Comparison of ENCODE assay signal across 14 cellular contexts in the genomic region with DNA sequence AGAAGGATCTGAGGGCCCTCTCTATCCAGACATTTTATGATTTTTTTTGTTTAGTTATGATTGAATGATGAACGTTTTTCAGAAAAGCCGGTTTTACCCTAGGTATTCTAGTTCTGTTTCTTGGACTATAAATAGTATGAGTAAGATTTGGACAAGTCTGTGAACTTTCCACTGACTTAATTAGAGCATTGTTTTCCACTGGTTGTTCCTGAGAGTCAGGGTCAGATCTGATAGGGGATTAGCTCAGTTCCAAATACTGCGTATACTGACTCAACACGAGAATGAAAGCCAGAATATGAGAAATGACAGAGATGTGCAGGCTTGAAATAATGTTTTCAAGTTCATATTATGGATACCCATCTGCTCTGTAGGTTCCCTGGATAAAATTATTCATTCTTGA.
A peak's percentile ranks its signal among the peaks of the same experiment; 100 is the strongest.
DNase-seq lines count a peak whose midpoint lies in the region; ATAC-seq and TF ChIP-seq lines count a peak whose summit lies in the region.
"Had no signal": no experiment of that assay in that cellular context is flagged by ENCODE, and none has a peak within 500 bp of the region (broad histone marks: within the 10 kb centered on the region; RNA-seq: fewer than 3 reads in every experiment).

No MANE protein-coding gene starts in this region.

- POLR2A ChIA-PET in activated CD8-positive, alpha-beta T cell treated with anti-CD3 and anti-CD28 coated beads for 36 hours (lab: Charles Lee) = no interaction called here
- POLR2A ChIA-PET in activated CD8-positive, alpha-beta T cell treated with anti-CD3 and anti-CD28 coated beads, Interleukin-2, amount 10 ng/mL, durations not matched to agents 7 days and 5 days (lab: Charles Lee) = no interaction called here

- H3K9me3 ChIP-seq in gastrocnemius medialis = no peaks in the 10 kb centered on the region
- H3K9me3 ChIP-seq in effector memory CD4-positive, alpha-beta T cell (ENCODE audit: control insufficient read depth, low read length) = no peaks in the 10 kb centered on the region
- H3K9me3 ChIP-seq: A549, lower lobe of right lung had no signal

- no peak for TF ChIP-seq POLR2A in gastrocnemius medialis (IDR thresholded peaks at IDR 0.05)

- H3K4me1 Mint-ChIP-seq in activated CD8-positive, alpha-beta T cell treated with anti-CD3 and anti-CD28 coated beads for 36 hours (ENCODE audit: low read depth) = peaks cover 40% of the 10 kb centered on the region
- H3K4me1 Mint-ChIP-seq in activated CD8-positive, alpha-beta T cell treated with anti-CD3 and anti-CD28 coated beads, Interleukin-2, amount 10 ng/mL, durations not matched to agents 7 days and 5 days (ENCODE audit: low read depth) = peaks cover 24% of the 10 kb centered on the region
- H3K4me1 Mint-ChIP-seq: nephron progenitor cell had no signal

- H3K4me3 Mint-ChIP-seq in activated CD8-positive, alpha-beta T cell treated with anti-CD3 and anti-CD28 coated beads for 36 hours = no peak overlapping the region
- H3K4me3 Mint-ChIP-seq in activated CD8-positive, alpha-beta T cell treated with anti-CD3 and anti-CD28 coated beads, Interleukin-2, amount 10 ng/mL, durations not matched to agents 7 days and 5 days = no peak overlapping the region
- H3K4me3 Mint-ChIP-seq: CD8-positive, alpha-beta memory T cell; nephron progenitor cell had no signal

- H3K27ac Mint-ChIP-seq in activated CD8-positive, alpha-beta T cell treated with anti-CD3 and anti-CD28 coated beads for 36 hours = peak overlapping the region; percentile 85
- H3K27ac Mint-ChIP-seq in activated CD8-positive, alpha-beta T cell treated with anti-CD3 and anti-CD28 coated beads, Interleukin-2, amount 10 ng/mL, durations not matched to agents 7 days and 5 days = no peak overlapping the region
- H3K27ac Mint-ChIP-seq: CD8-positive, alpha-beta memory T cell; nephron progenitor cell had no signal

- H3K9me3 Mint-ChIP-seq in activated CD8-positive, alpha-beta T cell treated with anti-CD3 and anti-CD28 coated beads for 36 hours = peaks cover 5% of the 10 kb centered on the region
- H3K9me3 Mint-ChIP-seq in activated CD8-positive, alpha-beta T cell treated with anti-CD3 and anti-CD28 coated beads, Interleukin-2, amount 10 ng/mL, durations not matched to agents 7 days and 5 days (ENCODE audit: insufficient read depth) = peaks cover 12% of the 10 kb centered on the region

- H3K27me3 ChIP-seq in gastrocnemius medialis = no peaks in the 10 kb centered on the region
- no peaks in the 10 kb centered on the region for H3K27me3 ChIP-seq in effector memory CD4-positive, alpha-beta T cell (replicated peaks; ENCODE audit: control insufficient read depth, insufficient read depth, low read length, poor library complexity, severe bottlenecking)

- H3K4me3 ChIP-seq in fibroblast of pulmonary artery (replicated peaks; ENCODE audit: low read depth, low read length) = no peak overlapping the region
- H3K4me3 ChIP-seq in gastrocnemius medialis = no peak overlapping the region
- no peak overlapping the region for H3K4me3 ChIP-seq in effector memory CD4-positive, alpha-beta T cell (ENCODE audit: insufficient read depth, low read depth, low read length, poor library complexity, severe bottlenecking)
- H3K4me3 ChIP-seq: A549, lower lobe of right lung had no signal

- intact Hi-C loops in activated CD8-positive, alpha-beta T cell treated with anti-CD3 and anti-CD28 coated beads for 36 hours (cut with micrococcal nuclease) = loop anchor here (2.0 kb wide), 1 partner anchor 32 kb away; no protein-coding TSS in a partner anchor
- intact Hi-C loops in gastrocnemius medialis (cut with DNase I; ENCODE audit: low total_unique reads) = loop anchor here (2.0 kb wide), 1 partner anchor 52 kb away; no protein-coding TSS in a partner anchor

- in situ Hi-C loops in gastrocnemius medialis (cut with MboI; ENCODE audit: low sequenced_read_pairs in 4 of 4) = no loop called here

- H3K36me3 Mint-ChIP-seq in activated CD8-positive, alpha-beta T cell treated with anti-CD3 and anti-CD28 coated beads for 36 hours (ENCODE audit: low read depth) = peaks cover 9% of the 10 kb centered on the region
- H3K36me3 Mint-ChIP-seq in activated CD8-positive, alpha-beta T cell treated with anti-CD3 and anti-CD28 coated beads, Interleukin-2, amount 10 ng/mL, durations not matched to agents 7 days and 5 days (ENCODE audit: low read depth) = peaks cover 3% of the 10 kb centered on the region

- no peaks in the 10 kb centered on the region for H3K27me3 Mint-ChIP-seq in activated CD8-positive, alpha-beta T cell treated with anti-CD3 and anti-CD28 coated beads for 36 hours
- no peaks in the 10 kb centered on the region for H3K27me3 Mint-ChIP-seq in activated CD8-positive, alpha-beta T cell treated with anti-CD3 and anti-CD28 coated beads, Interleukin-2, amount 10 ng/mL, durations not matched to agents 7 days and 5 days (ENCODE audit: low read depth)

- CTCF ChIA-PET in activated CD8-positive, alpha-beta T cell treated with anti-CD3 and anti-CD28 coated beads for 36 hours (lab: Charles Lee) = no interaction called here
- CTCF ChIA-PET in activated CD8-positive, alpha-beta T cell treated with anti-CD3 and anti-CD28 coated beads, Interleukin-2, amount 10 ng/mL, durations not matched to agents 7 days and 5 days (lab: Charles Lee) = no interaction called here

- H3K27ac ChIP-seq in gastrocnemius medialis = peak overlapping the region in 1 of 4 donors; percentile 9
- no peak overlapping the region for H3K27ac ChIP-seq in effector memory CD4-positive, alpha-beta T cell (ENCODE audit: insufficient read depth, low read length, poor library complexity, severe bottlenecking)
- H3K27ac ChIP-seq: A549, lower lobe of right lung, VCaP had no signal

- H3K36me3 ChIP-seq in gastrocnemius medialis = no peaks in the 10 kb centered on the region
- H3K36me3 ChIP-seq in effector memory CD4-positive, alpha-beta T cell (ENCODE audit: control insufficient read depth, insufficient read depth, low read length) = no peaks in the 10 kb centered on the region
- H3K36me3 ChIP-seq: lower lobe of right lung had no signal

- ATAC-seq in activated CD8-positive, alpha-beta T cell treated with anti-CD3 and anti-CD28 coated beads for 36 hours = peak; percentile 90
- ATAC-seq in activated CD8-positive, alpha-beta T cell treated with anti-CD3 and anti-CD28 coated beads, Interleukin-2, amount 10 ng/mL, durations not matched to agents 7 days and 5 days = no peak
- ATAC-seq in SK-N-SH treated with all-trans-retinoic acid at 6 μM for 48 hours = peak; percentile 32; the same call in 1 of the 3 replicates
- ATAC-seq in stimulated activated naive CD8-positive, alpha-beta T cell treated with anti-CD3 and anti-CD28 coated beads, Interleukin-15, Interleukin-2, amounts not matched to agents 100 U/mL and 50 U/mL, for 24 hours = peak; percentile 95
- no peak for ATAC-seq in gastrocnemius medialis
- ATAC-seq: A549 had no signal

- no peaks in the 10 kb centered on the region for H3K4me1 ChIP-seq in gastrocnemius medialis
- H3K4me1 ChIP-seq in effector memory CD4-positive, alpha-beta T cell (ENCODE audit: control insufficient read depth, insufficient read depth, low read length, poor library complexity, severe bottlenecking) = peaks cover 3% of the 10 kb centered on the region
- H3K4me1 ChIP-seq: A549, lower lobe of right lung had no signal

- TF ChIP-seq CTCF in activated CD8-positive, alpha-beta T cell treated with anti-CD3 and anti-CD28 coated beads for 36 hours (IDR thresholded peaks at IDR 0.05) = no peak
- TF ChIP-seq CTCF in fibroblast of pulmonary artery (IDR thresholded peaks at IDR 0.05; ENCODE audit: low read length, missing control alignments) (no peak), gastrocnemius medialis (IDR thresholded peaks at IDR 0.05 in 4 of 5, conservative IDR thresholded peaks at IDR 0.05 in 1 of 5) (no peak)

- no peak for DNase-seq in activated CD8-positive, alpha-beta T cell treated with anti-CD3 and anti-CD28 coated beads for 36 hours
- no peak for DNase-seq in activated CD8-positive, alpha-beta T cell treated with anti-CD3 and anti-CD28 coated beads, Interleukin-2, amount 10 ng/mL, durations not matched to agents 7 days and 5 days
- peak; percentile 47 for DNase-seq in fibroblast of pulmonary artery (ENCODE audit: low read depth)
- no peak for DNase-seq in stimulated activated naive CD8-positive, alpha-beta T cell treated with anti-CD3 and anti-CD28 coated beads, Interleukin-15, Interleukin-2, amounts not matched to agents 100 U/mL and 50 U/mL, for 24 hours
- DNase-seq in gastrocnemius medialis = no peak
- DNase-seq in effector memory CD4-positive, alpha-beta T cell = no peak
- no peak for DNase-seq in NCI-H2107 (lab: John Stamatoyannopoulos, UW)
- DNase-seq: CD8-positive, alpha-beta memory T cell; hypothalamus; lower lobe of right lung; nephron progenitor cell had no signal

TF ChIP-seq in SK-N-SH treated with all-trans-retinoic acid at 6 μM for 48 hours, 23 proteins besides CTCF, POLR2A, EP300 and RAD21 (continues in another document):
- TF ChIP-seq ZFP3 (CRISPR knock-in tag; IDR thresholded peaks at IDR 0.05) = no peak
- TF ChIP-seq, protein P1, sequence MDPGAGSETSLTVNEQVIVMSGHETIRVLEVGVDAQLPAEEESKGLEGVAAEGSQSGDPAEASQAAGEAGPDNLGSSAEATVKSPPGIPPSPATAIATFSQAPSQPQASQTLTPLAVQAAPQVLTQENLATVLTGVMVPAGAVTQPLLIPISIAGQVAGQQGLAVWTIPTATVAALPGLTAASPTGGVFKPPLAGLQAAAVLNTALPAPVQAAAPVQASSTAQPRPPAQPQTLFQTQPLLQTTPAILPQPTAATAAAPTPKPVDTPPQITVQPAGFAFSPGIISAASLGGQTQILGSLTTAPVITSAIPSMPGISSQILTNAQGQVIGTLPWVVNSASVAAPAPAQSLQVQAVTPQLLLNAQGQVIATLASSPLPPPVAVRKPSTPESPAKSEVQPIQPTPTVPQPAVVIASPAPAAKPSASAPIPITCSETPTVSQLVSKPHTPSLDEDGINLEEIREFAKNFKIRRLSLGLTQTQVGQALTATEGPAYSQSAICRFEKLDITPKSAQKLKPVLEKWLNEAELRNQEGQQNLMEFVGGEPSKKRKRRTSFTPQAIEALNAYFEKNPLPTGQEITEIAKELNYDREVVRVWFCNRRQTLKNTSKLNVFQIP (CRISPR knock-in tag; IDR thresholded peaks at IDR 0.05; ENCODE audit: borderline replicate concordance, low read depth) = no peak
- peak; percentile 43; the same call in 1 of the 2 replicates for TF ChIP-seq ISL1 (CRISPR knock-in tag; IDR thresholded peaks at IDR 0.05)
- no peak for TF ChIP-seq ESRRG (CRISPR knock-in tag; IDR thresholded peaks at IDR 0.05)

Comparison
In these comparisons a context has a peak if more than half of its experiments do, and no peak if none do; other contexts are left out.
1. ATAC-seq: peak in activated CD8-positive, alpha-beta T cell treated with anti-CD3 and anti-CD28 coated beads for 36 hours (single experiment), SK-N-SH treated with all-trans-retinoic acid at 6 μM for 48 hours (single experiment) and stimulated activated naive CD8-positive, alpha-beta T cell treated with anti-CD3 and anti-CD28 coated beads, Interleukin-15, Interleukin-2, amounts not matched to agents 100 U/mL and 50 U/mL, for 24 hours (single experiment); none in activated CD8-positive, alpha-beta T cell treated with anti-CD3 and anti-CD28 coated beads, Interleukin-2, amount 10 ng/mL, durations not matched to agents 7 days and 5 days (single experiment) and gastrocnemius medialis (0 of 2).